ENCODE assay signal across 25 cellular contexts in the genomic region with DNA sequence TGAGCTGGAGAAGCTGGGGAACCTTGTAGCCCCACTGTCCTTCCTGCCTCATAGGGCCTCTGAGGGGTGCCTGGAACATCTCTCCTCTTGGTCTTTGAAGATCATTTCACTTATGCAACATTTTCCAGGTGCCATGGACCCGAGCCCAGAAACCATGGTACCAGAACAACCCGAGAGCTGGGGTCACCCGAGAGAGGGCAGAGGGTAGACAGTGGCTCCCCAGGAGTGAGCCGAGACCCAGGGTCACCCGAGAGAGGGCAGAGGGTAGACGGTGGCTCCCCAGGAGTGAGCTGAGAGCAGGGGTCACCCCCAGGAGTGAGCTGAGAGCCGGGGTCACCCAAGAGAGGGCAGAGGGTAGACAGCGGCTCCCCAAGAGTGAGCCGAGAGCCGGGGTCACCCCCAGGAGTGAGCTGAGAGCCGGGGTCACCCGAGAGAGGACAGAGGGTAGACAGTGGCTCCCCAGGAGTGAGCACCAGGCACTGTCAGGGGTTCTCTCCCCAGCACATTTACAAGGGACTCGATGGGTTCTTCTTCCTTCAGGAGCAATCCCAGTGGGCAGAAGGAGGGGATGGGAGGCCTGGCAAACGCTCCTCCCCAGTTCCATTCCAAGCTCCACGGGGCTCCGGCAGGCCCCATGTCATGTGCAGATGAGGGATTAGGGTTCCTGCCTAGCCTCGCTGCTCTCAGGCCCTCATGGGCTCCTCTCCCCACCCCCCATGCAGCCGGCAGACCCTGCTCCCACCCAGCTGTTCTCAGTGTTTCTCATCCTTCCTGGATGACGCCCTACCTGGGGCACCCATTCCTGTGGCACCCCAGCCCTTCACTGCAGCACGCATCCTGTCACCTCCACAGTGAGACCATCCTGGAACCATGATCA.
A peak's percentile ranks its signal among the peaks of the same experiment; 100 is the strongest.
DNase-seq lines count a peak whose midpoint lies in the region; ATAC-seq and TF ChIP-seq lines count a peak whose summit lies in the region.
"Had no signal": no experiment of that assay in that cellular context is flagged by ENCODE, and none has a peak within 500 bp of the region (broad histone marks: within the 10 kb centered on the region; RNA-seq: fewer than 3 reads in every experiment).

No MANE protein-coding gene starts in this region.

- POLR2A ChIA-PET in activated CD4-positive, alpha-beta T cell treated with anti-CD3 and anti-CD28 coated beads, Interleukin-2, amount 10 ng/mL, durations not matched to agents 7 days and 5 days (lab: Charles Lee): no interaction called here

- no peak overlapping the region for H3K4me3 Mint-ChIP-seq in activated CD4-positive, alpha-beta T cell treated with anti-CD3 and anti-CD28 coated beads, Interleukin-2, amount 10 ng/mL, durations not matched to agents 7 days and 5 days
- H3K4me3 Mint-ChIP-seq in endodermal cell: no peak overlapping the region
- peak overlapping the region in 2 of 5 donors; percentile 2 to 6 for H3K4me3 Mint-ChIP-seq in immature natural killer cell
- H3K4me3 Mint-ChIP-seq: activated CD4-positive, alpha-beta memory T cell treated with anti-CD3 and anti-CD28 coated beads for 36 hours; brain had no signal

- H3K4me1 ChIP-seq in NT2/D1 (ENCODE audit: insufficient read depth, insufficient read length): peaks cover 5% of the 10 kb centered on the region
- no peaks in the 10 kb centered on the region for H3K4me1 ChIP-seq in endodermal cell (ENCODE audit: control insufficient read depth, insufficient read depth, low read length)
- H3K4me1 ChIP-seq: psoas muscle had no signal

- H3K4me3 ChIP-seq in NT2/D1 (ENCODE audit: insufficient read length, low read depth) (no peak overlapping the region), endodermal cell (ENCODE audit: low read length) (no peak overlapping the region)
- H3K4me3 ChIP-seq: adrenal gland, lung, psoas muscle, thoracic aorta had no signal

- H3K27ac Mint-ChIP-seq in activated CD4-positive, alpha-beta T cell treated with anti-CD3 and anti-CD28 coated beads, Interleukin-2, amount 10 ng/mL, durations not matched to agents 7 days and 5 days: peak overlapping the region; percentile 42
- no peak overlapping the region for H3K27ac Mint-ChIP-seq in endodermal cell
- peak overlapping the region in 2 of 6 donors; percentile 65 to 82 for H3K27ac Mint-ChIP-seq in immature natural killer cell
- H3K27ac Mint-ChIP-seq: brain had no signal

- H3K9me3 ChIP-seq in NT2/D1 (ENCODE audit: insufficient read depth, low read length): no peaks in the 10 kb centered on the region; the same call in 1 of the 2 replicates
- no peaks in the 10 kb centered on the region for H3K9me3 ChIP-seq in endodermal cell (ENCODE audit: control insufficient read depth, low read length)
- H3K9me3 ChIP-seq: adrenal gland, psoas muscle, thoracic aorta had no signal

- H3K36me3 Mint-ChIP-seq in activated CD4-positive, alpha-beta T cell treated with anti-CD3 and anti-CD28 coated beads, Interleukin-2, amount 10 ng/mL, durations not matched to agents 7 days and 5 days (ENCODE audit: low read depth): peaks cover 14% of the 10 kb centered on the region
- no peaks in the 10 kb centered on the region for H3K36me3 Mint-ChIP-seq in endodermal cell (ENCODE audit: low read depth)
- peaks cover 0 to 4% (median 0%) of the 10 kb centered on the region in 3 donors for H3K36me3 Mint-ChIP-seq in immature natural killer cell
- H3K36me3 Mint-ChIP-seq: activated CD4-positive, alpha-beta memory T cell treated with anti-CD3 and anti-CD28 coated beads for 36 hours; brain had no signal

- no peaks in the 10 kb centered on the region for H3K9me3 Mint-ChIP-seq in activated CD4-positive, alpha-beta T cell treated with anti-CD3 and anti-CD28 coated beads, Interleukin-2, amount 10 ng/mL, durations not matched to agents 7 days and 5 days
- no peaks in the 10 kb centered on the region for H3K9me3 Mint-ChIP-seq in endodermal cell
- peaks cover 0 to 5% (median 0%) of the 10 kb centered on the region in 6 donors for H3K9me3 Mint-ChIP-seq in immature natural killer cell
- H3K9me3 Mint-ChIP-seq: activated CD4-positive, alpha-beta memory T cell treated with anti-CD3 and anti-CD28 coated beads for 36 hours had no signal

- no peak overlapping the region for H3K9ac ChIP-seq in NT2/D1 (ENCODE audit: insufficient read length, low read depth)
- H3K9ac ChIP-seq in endodermal cell (ENCODE audit: extremely low read depth, low read length, poor library complexity, severe bottlenecking): no peak overlapping the region

- WGBS in endodermal cell (ENCODE audit: insufficient coverage in 1 of 2, insufficient read length in 1 of 2), 2 experiments: 79 to 86% methylated on average over 11 to 20 of the region's 20 CpGs

- DNase-seq in activated CD4-positive, alpha-beta T cell treated with anti-CD3 and anti-CD28 coated beads, Interleukin-2, amount 10 ng/mL, durations not matched to agents 7 days and 5 days: no peak
- DNase-seq in activated CD4-positive, alpha-beta T cell treated with anti-CD3 and anti-CD28 coated beads, Interleukin-2, amount 50 U/mL, for 4 hours: no peak
- DNase-seq in NT2/D1 (ENCODE audit: low read depth, low spot score) (peak; percentile 15), endodermal cell (peak; percentile 53), sciatic nerve (ENCODE audit: low spot score) (peak; percentile 45), OCI-M2 (lab: John Stamatoyannopoulos, UW; ENCODE audit: unreplicated experiment) (no peak), immature natural killer cell (no peak)
- DNase-seq: activated CD4-positive, alpha-beta memory T cell treated with anti-CD3 and anti-CD28 coated beads for 36 hours; activated effector memory CD4-positive, alpha-beta T cell treated with Interleukin-2 at 50 U/mL for 16 hours; DMS153; effector memory CD4-positive, alpha-beta T cell; erythroblast; GOT3; NCI-H446 treated with DMSO at 0.1 percent for 48 hours; NCI-H82; SHP77; stimulated activated naive CD8-positive, alpha-beta T cell treated with anti-CD3 and anti-CD28 coated beads, Interleukin-15, Interleukin-2, amounts not matched to agents 100 U/mL and 50 U/mL, for 24 hours had no signal

- H3K4me1 Mint-ChIP-seq in activated CD4-positive, alpha-beta T cell treated with anti-CD3 and anti-CD28 coated beads, Interleukin-2, amount 10 ng/mL, durations not matched to agents 7 days and 5 days: peaks cover 47% of the 10 kb centered on the region
- peaks cover 5% of the 10 kb centered on the region for H3K4me1 Mint-ChIP-seq in endodermal cell
- peaks cover 35 to 48% of the 10 kb centered on the region in 2 donors for H3K4me1 Mint-ChIP-seq in immature natural killer cell

- no peak overlapping the region for H3K27ac ChIP-seq in endodermal cell (ENCODE audit: low read depth, low read length)
- H3K27ac ChIP-seq: 22Rv1, adrenal gland, psoas muscle, thoracic aorta had no signal

- peaks cover 25% of the 10 kb centered on the region for H3K27me3 Mint-ChIP-seq in activated CD4-positive, alpha-beta T cell treated with anti-CD3 and anti-CD28 coated beads, Interleukin-2, amount 10 ng/mL, durations not matched to agents 7 days and 5 days
- H3K27me3 Mint-ChIP-seq in endodermal cell (ENCODE audit: insufficient read depth): peaks cover 17% of the 10 kb centered on the region
- H3K27me3 Mint-ChIP-seq in immature natural killer cell (ENCODE audit: low read depth in 3 of 3): peaks cover 16 to 61% (median 56%) of the 10 kb centered on the region in 3 donors
- H3K27me3 Mint-ChIP-seq: activated CD4-positive, alpha-beta memory T cell treated with anti-CD3 and anti-CD28 coated beads for 36 hours had no signal

- no peak for ATAC-seq in sciatic nerve
- no peak for ATAC-seq in HG03565 (IDR thresholded peaks at IDR 0.05; ENCODE audit: unreplicated experiment)
- ATAC-seq: HepG2; psoas muscle; stimulated activated naive CD8-positive, alpha-beta T cell treated with anti-CD3 and anti-CD28 coated beads, Interleukin-15, Interleukin-2, amounts not matched to agents 100 U/mL and 50 U/mL, for 24 hours had no signal

- CTCF ChIA-PET in activated CD4-positive, alpha-beta T cell treated with anti-CD3 and anti-CD28 coated beads, Interleukin-2, amount 10 ng/mL, durations not matched to agents 7 days and 5 days (lab: Charles Lee): interaction anchor here (1.1 kb wide), 1 partner anchor 17 kb away, joined by 3 read pairs; no protein-coding TSS in a partner anchor

- H3K36me3 ChIP-seq in NT2/D1 (ENCODE audit: insufficient read depth, insufficient read length, low read length) (no peaks in the 10 kb centered on the region), endodermal cell (ENCODE audit: control insufficient read depth, insufficient read depth, low read length) (no peaks in the 10 kb centered on the region)
- H3K36me3 ChIP-seq: adrenal gland, thoracic aorta had no signal

- peaks cover 64% of the 10 kb centered on the region for H3K27me3 ChIP-seq in NT2/D1 (ENCODE audit: insufficient read depth, insufficient read length)
- H3K27me3 ChIP-seq in endodermal cell (ENCODE audit: control insufficient read depth, insufficient read depth, low read length, poor library complexity, severe bottlenecking): peaks cover 6% of the 10 kb centered on the region
- H3K27me3 ChIP-seq: adrenal gland had no signal

- intact Hi-C loops in sciatic nerve (cut with DNase I): no loop called here

- TF ChIP-seq CTCF in endodermal cell (conservative IDR thresholded peaks at IDR 0.05): no peak

Comparison
In these comparisons a context has a peak if more than half of its experiments do, and no peak if none do; other contexts are left out.
1. DNase-seq: peak in NT2/D1 (single experiment), endodermal cell (single experiment) and sciatic nerve (single experiment); none in activated CD4-positive, alpha-beta T cell treated with anti-CD3 and anti-CD28 coated beads, Interleukin-2, amount 10 ng/mL, durations not matched to agents 7 days and 5 days (single experiment), activated CD4-positive, alpha-beta T cell treated with anti-CD3 and anti-CD28 coated beads, Interleukin-2, amount 50 U/mL, for 4 hours (0 of 2), OCI-M2 (single experiment) and immature natural killer cell (0 of 3).